Comparison of ENCODE assay signal across 17 cellular contexts in genomic region chr15:92471263-92471662, GRCh38.
DNase-seq lines count a peak whose midpoint lies in the region; ATAC-seq and TF ChIP-seq lines count a peak whose summit lies in the region.
"Had no signal": no experiment of that assay in that cellular context is flagged by ENCODE, and none has a peak within 500 bp of the region (broad histone marks: within the 10 kb centered on the region; RNA-seq: fewer than 3 reads in every experiment).

No MANE protein-coding gene starts in this region.

- peaks cover 15% of the 10 kb centered on the region for H3K36me3 Mint-ChIP-seq in neural progenitor cell
- H3K36me3 Mint-ChIP-seq: CD4-positive, alpha-beta memory T cell had no signal

- H3K27me3 ChIP-seq in neural progenitor cell, result no peaks in the 10 kb centered on the region

- CTCF ChIA-PET in HEK293 (lab: Yijun Ruan, JAX), result interaction anchor here (1.2 kb wide), 1 partner anchor 380 kb away, joined by 3 read pairs; no protein-coding TSS in a partner anchor

- H4K20me1 ChIP-seq in neural progenitor cell (ENCODE audit: low read depth), result no peaks in the 10 kb centered on the region

- H3K79me2 ChIP-seq in neural progenitor cell (ENCODE audit: low read depth), result no peaks in the 10 kb centered on the region

- peak; percentile 16 for DNase-seq in coronary artery (ENCODE audit: low spot score)
- no peak for DNase-seq in neural progenitor cell (ENCODE audit: low spot score)
- no peak for DNase-seq in NCI-H2227 treated with DMSO at 0.1 percent for 48 hours (lab: John Stamatoyannopoulos, UW)
- no peak for DNase-seq in activated CD8-positive, alpha-beta memory T cell treated with anti-CD3 and anti-CD28 coated beads for 24 hours
- DNase-seq: 8988T; ACHN; C1 segment of cervical spinal cord; Calu3; CD4-positive, alpha-beta memory T cell; COR-L47; DMS53; DMS79 treated with DMSO at 0.1 percent for 48 hours; GOT3; HCEC 1CT had no signal

- peaks cover 25% of the 10 kb centered on the region for H3K4me1 Mint-ChIP-seq in neural progenitor cell
- H3K4me1 Mint-ChIP-seq: CD4-positive, alpha-beta memory T cell had no signal

- POLR2A ChIA-PET in HEK293 (lab: Yijun Ruan, JAX), result no interaction called here

- H2AFZ ChIP-seq in neural progenitor cell (replicated peaks), result no peak overlapping the region

- no peak overlapping the region for H3K4me2 ChIP-seq in neural progenitor cell
- H3K4me2 ChIP-seq: A549 had no signal

- no peaks in the 10 kb centered on the region for H3K9me3 ChIP-seq in HEK293 (ENCODE audit: control insufficient read depth, insufficient read depth, low read depth, low read length)
- H3K9me3 ChIP-seq in neural progenitor cell (ENCODE audit: low read depth), result no peaks in the 10 kb centered on the region
- H3K9me3 ChIP-seq: A549 had no signal

- no peak for ATAC-seq in HG03571 (IDR thresholded peaks at IDR 0.05; ENCODE audit: unreplicated experiment)
- ATAC-seq: A549 had no signal

- no peak overlapping the region for H3K27ac Mint-ChIP-seq in neural progenitor cell
- H3K27ac Mint-ChIP-seq: CD4-positive, alpha-beta memory T cell had no signal

- H3K27me3 Mint-ChIP-seq in neural progenitor cell (ENCODE audit: insufficient read depth, low read depth), result peaks cover 9% of the 10 kb centered on the region

- H3F3A ChIP-seq in neural progenitor cell (ENCODE audit: low read depth), result no peaks in the 10 kb centered on the region

- H3K27ac ChIP-seq in HEK293 (ENCODE audit: extremely low read depth, low read depth, low read length), result no peak overlapping the region
- H3K27ac ChIP-seq in coronary artery, result no peak overlapping the region
- H3K27ac ChIP-seq in neural progenitor cell, result no peak overlapping the region
- H3K27ac ChIP-seq: A549 had no signal

- TF ChIP-seq CTCF in HEK293 (tag by site-specific recombination; IDR thresholded peaks at IDR 0.05) (no peak), coronary artery (IDR thresholded peaks at IDR 0.05) (no peak), neural progenitor cell (IDR thresholded peaks at IDR 0.05) (no peak)

- H3K4me1 ChIP-seq in HEK293 (ENCODE audit: control insufficient read depth, insufficient read depth, low read length) (no peaks in the 10 kb centered on the region), neural progenitor cell (no peaks in the 10 kb centered on the region)
- H3K4me1 ChIP-seq: A549 had no signal

- H3K36me3 ChIP-seq in HEK293 (ENCODE audit: control insufficient read depth in 2 of 2, insufficient read depth in 1 of 2, low read length in 2 of 2), result no peaks in the 10 kb centered on the region
- H3K36me3 ChIP-seq in neural progenitor cell, result no peaks in the 10 kb centered on the region

- H3K4me3 Mint-ChIP-seq in neural progenitor cell, result peak overlapping the region; percentile 28
- H3K4me3 Mint-ChIP-seq: CD4-positive, alpha-beta memory T cell had no signal

- H3K4me3 ChIP-seq in HEK293 (ENCODE audit: low read depth, low read length) (no peak overlapping the region), coronary artery (no peak overlapping the region), neural progenitor cell (no peak overlapping the region)
- H3K4me3 ChIP-seq: A549 had no signal

- peaks cover 4% of the 10 kb centered on the region for H3K9me3 Mint-ChIP-seq in neural progenitor cell
- H3K9me3 Mint-ChIP-seq: CD4-positive, alpha-beta memory T cell had no signal

- H3K9ac ChIP-seq in neural progenitor cell, result no peak overlapping the region

TF ChIP-seq in HEK293, 187 proteins besides CTCF, POLR2A, EP300 and RAD21:
- TF ChIP-seq ZIC2 (tag by site-specific recombination; IDR thresholded peaks at IDR 0.05) (peak; percentile 67), ZSCAN23 (tag by site-specific recombination; IDR thresholded peaks at IDR 0.05) (no peak), ZNF391 (tag by site-specific recombination; IDR thresholded peaks at IDR 0.05; ENCODE audit: borderline replicate concordance, low read depth) (no peak), HIC1 (tag by site-specific recombination; IDR thresholded peaks at IDR 0.05) (no peak), GLIS1 (tag by site-specific recombination; IDR thresholded peaks at IDR 0.05) (peak; percentile 79)
